ENCODE assay signal across 10 cellular contexts in the genomic region with DNA sequence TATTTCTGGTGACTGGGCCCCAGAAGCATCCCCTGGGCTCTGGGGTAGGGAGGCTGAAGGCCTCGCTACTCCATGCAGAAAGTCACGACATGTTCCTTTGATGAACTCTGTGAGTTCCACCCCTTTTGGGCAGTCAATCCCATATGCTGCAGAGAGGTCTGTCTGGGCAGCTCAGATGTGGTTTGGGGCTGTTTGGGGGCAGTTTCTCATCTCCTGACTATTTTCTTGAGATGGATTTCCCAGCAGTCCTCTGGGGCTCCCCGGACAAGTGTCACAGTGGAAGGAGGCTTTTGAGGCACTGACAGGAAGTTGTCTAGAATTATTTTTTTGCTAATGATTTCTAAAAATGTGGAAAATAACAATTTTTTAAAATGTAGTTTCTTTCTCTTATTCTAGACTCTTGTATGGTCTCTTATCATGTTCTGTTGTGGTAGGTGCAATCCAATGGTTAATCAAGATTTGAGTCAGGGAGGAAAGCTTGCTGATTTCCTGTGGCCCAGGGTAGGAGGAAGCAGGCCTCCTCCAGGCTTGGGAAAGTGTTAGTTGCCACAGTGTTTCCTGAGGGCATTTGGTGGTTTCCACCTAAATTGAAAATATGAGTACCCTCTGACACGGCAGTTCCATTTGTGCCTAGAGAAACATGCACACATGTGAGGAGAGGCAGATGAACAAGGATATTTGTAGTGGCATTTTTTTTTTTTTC. TPM values are rescaled to one million over a fixed set of nuclear protein-coding genes. Genes with fewer than 3 reads are reported as not detected.
DNase-seq lines count a peak whose midpoint lies in the region; ATAC-seq and TF ChIP-seq lines count a peak whose summit lies in the region.
"Had no signal": no experiment of that assay in that cellular context is flagged by ENCODE, and none has a peak within 500 bp of the region (broad histone marks: within the 10 kb centered on the region; RNA-seq: fewer than 3 reads in every experiment).

No MANE protein-coding gene starts in this region.

- 66 to 86% methylated on average over 2 to 4 of the region's 4 CpGs for WGBS in gastroesophageal sphincter (ENCODE audit: low coverage in 1 of 2), 2 donors

- H3K27ac ChIP-seq in OCI-LY7 (ENCODE audit: low read depth, low read length, poor library complexity, severe bottlenecking) (peak overlapping the region; percentile 37), gastroesophageal sphincter (no peak overlapping the region)
- H3K27ac ChIP-seq: esophagus muscularis mucosa had no signal

- H4K20me1 ChIP-seq in OCI-LY7 (ENCODE audit: insufficient read depth, low read length), result no peaks in the 10 kb centered on the region

- ATAC-seq in GM18868 (IDR thresholded peaks at IDR 0.05; ENCODE audit: unreplicated experiment), result peak; percentile 46
- ATAC-seq in gastroesophageal sphincter, result no peak
- no peak for ATAC-seq in HG03457 (IDR thresholded peaks at IDR 0.05; ENCODE audit: unreplicated experiment)

- BruUV-seq in OCI-LY7 (replicated peaks; lab: Mats Ljungman, UMichigan), result no TSS peak

- H3K36me3 ChIP-seq in OCI-LY7 (ENCODE audit: insufficient read depth, low read length), result no peaks in the 10 kb centered on the region
- peaks cover 0 to 34% of the 10 kb centered on the region in 2 donors for H3K36me3 ChIP-seq in gastroesophageal sphincter

- TF ChIP-seq CTCF in OCI-LY7 (conservative IDR thresholded peaks at IDR 0.05; ENCODE audit: low read length) (no peak), gastroesophageal sphincter (IDR thresholded peaks at IDR 0.05) (no peak)

- peak overlapping the region; percentile 11; the same call in 1 of the 2 replicates for H3K4me2 ChIP-seq in OCI-LY7 (ENCODE audit: low read length)
- H3K4me2 ChIP-seq: smooth muscle cell had no signal

- H3K9me3 ChIP-seq in OCI-LY7 (ENCODE audit: low read length) (no peaks in the 10 kb centered on the region), gastroesophageal sphincter (no peaks in the 10 kb centered on the region)
- H3K9me3 ChIP-seq: esophagus muscularis mucosa had no signal

- H3K27me3 ChIP-seq in gastroesophageal sphincter, result no peaks in the 10 kb centered on the region
- H3K27me3 ChIP-seq: esophagus muscularis mucosa had no signal

- H3K4me1 ChIP-seq in OCI-LY7 (ENCODE audit: insufficient read depth, low read length, poor library complexity, severe bottlenecking), result peaks cover 54% of the 10 kb centered on the region
- peaks cover 0 to 10% (median 0%) of the 10 kb centered on the region in 3 donors for H3K4me1 ChIP-seq in gastroesophageal sphincter

- intact Hi-C loops in OCI-LY7 (cut with micrococcal nuclease; ENCODE audit: unreplicated experiment), result loop anchor here (10.0 kb wide), 3 partner anchors 204 to 294 kb away; a partner anchor contains a TSS

- H3K9me2 ChIP-seq in OCI-LY7 (ENCODE audit: insufficient read depth, low read length), result no peaks in the 10 kb centered on the region

- H2AFZ ChIP-seq in OCI-LY7 (ENCODE audit: low read length), result peak overlapping the region; percentile 85

- POLR2A ChIA-PET in OCI-LY7 (lab: Charles Lee), result no interaction called here

- no peaks in the 10 kb centered on the region for H3K79me2 ChIP-seq in OCI-LY7 (ENCODE audit: insufficient read depth, low read depth, low read length)

- CTCF ChIA-PET in OCI-LY7 (lab: Charles Lee; ENCODE audit: unreplicated experiment), result no interaction called here

- H3K4me3 ChIP-seq in OCI-LY7 (ENCODE audit: low read depth, low read length, poor library complexity, severe bottlenecking) (no peak overlapping the region), gastroesophageal sphincter (no peak overlapping the region)
- H3K4me3 ChIP-seq: esophagus muscularis mucosa, smooth muscle cell had no signal

- TF ChIP-seq POLR2A in gastroesophageal sphincter (IDR thresholded peaks at IDR 0.05), result no peak

- TF ChIP-seq EP300 in gastroesophageal sphincter (IDR thresholded peaks at IDR 0.05), result no peak

- DNase-seq in OCI-LY7 (ENCODE audit: low spot score), result no peak
- DNase-seq in amniotic epithelial cell (ENCODE audit: low read depth), result peak; percentile 78
- DNase-seq in stimulated activated CD4-positive, alpha-beta T cell treated with anti-CD3 and anti-CD28 coated beads, Interleukin-12 subunit alpha, Interleukin-12 subunit beta, amount 100 ng/mL, for 4 hours, result peak; percentile 20
- no peak for DNase-seq in HK-2 (ENCODE audit: unreplicated experiment)
- no peak for DNase-seq in NCI-H526 treated with DMSO at 0.1 percent for 48 hours (lab: John Stamatoyannopoulos, UW)

RNA-seq across cellular contexts. Expression of a gene that starts 19.9 kb away (rescaled TPM):
- 22.0 and 22.9 TPM in 2 replicates for total RNA-seq in OCI-LY7 (2014; rRNA removed; shearing (Covaris generic))
- 57.5 and 63.4 TPM in 2 replicates for total RNA-seq in OCI-LY7 (2022)
- total RNA-seq in gastroesophageal sphincter, result 10 to 100 TPM in 3 of 4 donors, 1 to 10 TPM in 1; 10.0 to 28.4 (median 22.6) TPM

Comparison
In these comparisons a context has a peak if more than half of its experiments do, and no peak if none do; other contexts are left out.
1. DNase-seq: peak in amniotic epithelial cell (single experiment) and stimulated activated CD4-positive, alpha-beta T cell treated with anti-CD3 and anti-CD28 coated beads, Interleukin-12 subunit alpha, Interleukin-12 subunit beta, amount 100 ng/mL, for 4 hours (single experiment); none in OCI-LY7 (single experiment), HK-2 (single experiment) and NCI-H526 treated with DMSO at 0.1 percent for 48 hours (single experiment).